10 cellular contexts compared by ENCODE assay signal in the genomic region with DNA sequence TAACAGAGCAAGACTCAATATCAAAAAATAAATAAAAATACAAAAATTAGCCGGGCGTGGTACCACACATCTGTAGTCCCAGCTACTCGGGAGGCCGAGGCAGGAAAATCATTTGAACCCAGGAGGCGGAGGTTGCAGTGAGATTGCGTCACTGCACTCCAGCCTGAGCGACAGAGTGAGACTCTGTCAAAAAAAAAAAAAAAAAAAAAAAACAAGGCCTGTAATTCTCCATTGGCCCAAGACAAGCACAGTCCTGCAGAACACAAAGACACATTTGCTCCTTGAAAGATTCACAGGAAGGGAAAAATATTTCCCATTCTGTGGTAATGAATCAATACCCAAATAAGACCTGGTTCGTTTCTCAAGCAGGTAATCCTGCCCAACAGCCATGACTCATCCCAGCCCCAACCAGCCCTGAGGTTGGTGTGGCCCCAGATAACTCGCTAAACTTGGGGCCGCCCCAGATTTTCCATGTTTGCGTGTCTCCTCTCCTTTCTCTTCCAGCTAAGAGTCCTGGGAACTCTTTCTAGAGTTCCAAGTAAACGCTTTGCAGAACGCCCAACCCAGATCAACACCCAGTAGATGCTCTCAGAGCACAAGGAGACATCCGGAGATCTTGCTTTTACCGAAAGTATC. TPM values are rescaled to one million over a fixed set of nuclear protein-coding genes. Genes with fewer than 3 reads are reported as not detected.
DNase-seq lines count a peak whose midpoint lies in the region; ATAC-seq and TF ChIP-seq lines count a peak whose summit lies in the region.
"Had no signal": no experiment of that assay in that cellular context is flagged by ENCODE, and none has a peak within 500 bp of the region (broad histone marks: within the 10 kb centered on the region; RNA-seq: fewer than 3 reads in every experiment).

No MANE protein-coding gene starts in this region.

- H3K79me2 ChIP-seq in osteoblast (ENCODE audit: insufficient read depth, low read length): no peaks in the 10 kb centered on the region

- H2AFZ ChIP-seq in osteoblast (ENCODE audit: low read length): peak overlapping the region; percentile 20

- no peaks in the 10 kb centered on the region for H4K20me1 ChIP-seq in osteoblast (ENCODE audit: insufficient read depth, low read length)

- no peaks in the 10 kb centered on the region for H3K27me3 ChIP-seq in CD8-positive, alpha-beta T cell (ENCODE audit: insufficient read depth, low read length)
- no peaks in the 10 kb centered on the region for H3K27me3 ChIP-seq in osteoblast (ENCODE audit: insufficient read depth, low read length)
- H3K27me3 ChIP-seq: uterus had no signal

- peaks cover 50% of the 10 kb centered on the region for H3K4me1 Mint-ChIP-seq in CD8-positive, alpha-beta T cell (ENCODE audit: low read depth)

- POLR2A ChIA-PET in CD8-positive, alpha-beta T cell (lab: Charles Lee): interaction anchor here (1.7 kb wide), 1 partner anchor 12 kb away, joined by 3 read pairs; no protein-coding TSS in a partner anchor

- no peaks in the 10 kb centered on the region for H3K27me3 Mint-ChIP-seq in CD8-positive, alpha-beta T cell (ENCODE audit: low read depth)

- H3K36me3 ChIP-seq in CD8-positive, alpha-beta T cell (ENCODE audit: insufficient read depth, low read length): no peaks in the 10 kb centered on the region
- H3K36me3 ChIP-seq in osteoblast (ENCODE audit: insufficient read depth, low read length): no peaks in the 10 kb centered on the region
- H3K36me3 ChIP-seq: uterus had no signal

- H3K4me1 ChIP-seq in CD8-positive, alpha-beta T cell (ENCODE audit: insufficient read depth, low read length): peaks cover 47% of the 10 kb centered on the region
- peaks cover 13% of the 10 kb centered on the region for H3K4me1 ChIP-seq in osteoblast (ENCODE audit: insufficient read depth, low read length)
- H3K4me1 ChIP-seq: uterus had no signal

- TF ChIP-seq CTCF in CD8-positive, alpha-beta T cell (IDR thresholded peaks at IDR 0.05): no peak
- TF ChIP-seq CTCF in osteoblast (IDR thresholded peaks at IDR 0.05; ENCODE audit: extremely low read depth, low read depth, low read length): no peak

- no peaks in the 10 kb centered on the region for H3K9me3 ChIP-seq in CD8-positive, alpha-beta T cell (ENCODE audit: low read length)
- H3K9me3 ChIP-seq in osteoblast (ENCODE audit: low read depth, low read length): no peaks in the 10 kb centered on the region
- H3K9me3 ChIP-seq: uterus had no signal

- H3K4me3 ChIP-seq in CD8-positive, alpha-beta T cell (ENCODE audit: low read depth, low read length): no peak overlapping the region
- H3K4me3 ChIP-seq in osteoblast (ENCODE audit: insufficient read depth, low read length): no peak overlapping the region
- H3K4me3 ChIP-seq: uterus had no signal

- DNase-seq in CD8-positive, alpha-beta T cell: no peak
- DNase-seq in LoVo (ENCODE audit: low spot score): peak; percentile 51
- peak; percentile 68 for DNase-seq in osteoblast (ENCODE audit: insufficient read length, low spot score, missing footprints)
- no peak for DNase-seq in DMS153 treated with DMSO at 0.1 percent for 48 hours (lab: John Stamatoyannopoulos, UW; ENCODE audit: unreplicated experiment)
- DNase-seq in DMS 273 (lab: John Stamatoyannopoulos, UW; ENCODE audit: unreplicated experiment): no peak
- DNase-seq in NCI-H2171 (lab: John Stamatoyannopoulos, UW): no peak
- DNase-seq: endodermal cell, uterus had no signal

- no peak overlapping the region for H3K4me3 Mint-ChIP-seq in CD8-positive, alpha-beta T cell
- H3K4me3 Mint-ChIP-seq: endodermal cell had no signal

- no peak overlapping the region for H3K4me2 ChIP-seq in osteoblast (ENCODE audit: insufficient read depth, low read length)

- ATAC-seq in CD8-positive, alpha-beta T cell: no peak
- ATAC-seq in esophagus mucosa (peak; percentile 91), GM18505 (IDR thresholded peaks at IDR 0.05; ENCODE audit: unreplicated experiment) (no peak)

- no peak overlapping the region for H3K27ac ChIP-seq in CD8-positive, alpha-beta T cell (ENCODE audit: low read depth, low read length)
- H3K27ac ChIP-seq in osteoblast (ENCODE audit: low read depth, low read length): peak overlapping the region; percentile 51
- H3K27ac ChIP-seq: uterus had no signal

- CTCF ChIA-PET in CD8-positive, alpha-beta T cell (lab: Charles Lee): interaction anchor here (1.1 to 1.3 kb wide), 3 partner anchors 10 to 96 kb away, joined by 4 to 6 read pairs (median 6); no protein-coding TSS in a partner anchor

- no peaks in the 10 kb centered on the region for H3K9me3 Mint-ChIP-seq in CD8-positive, alpha-beta T cell
- H3K9me3 Mint-ChIP-seq: endodermal cell had no signal

- TF ChIP-seq POLR2A in GM18505 (IDR thresholded peaks at IDR 0.05; ENCODE audit: borderline replicate concordance, extremely low read depth, insufficient read depth, insufficient read length): no peak

- no peaks in the 10 kb centered on the region for H3K36me3 Mint-ChIP-seq in CD8-positive, alpha-beta T cell

- intact Hi-C loops in CD8-positive, alpha-beta T cell (cut with DNase I, micrococcal nuclease): no loop called here

- H3K27ac Mint-ChIP-seq in CD8-positive, alpha-beta T cell: peak overlapping the region; percentile 53
- H3K27ac Mint-ChIP-seq: endodermal cell had no signal

RNA-seq across cellular contexts. Expression of gene SNN, which starts 40.3 kb away (rescaled TPM):
- 100 to 1,000 TPM; 105 to 107 TPM for total RNA-seq in CD8-positive, alpha-beta T cell
- total RNA-seq in esophagus mucosa: 19.1 TPM
- 13.0 and 13.8 TPM in 2 replicates for total RNA-seq in osteoblast

RNA-seq across cellular contexts. Expression of gene LITAF, which starts 41.2 kb away (rescaled TPM):
- 100 to 1,000 TPM; 543 TPM for total RNA-seq in CD8-positive, alpha-beta T cell
- 36.9 TPM for total RNA-seq in esophagus mucosa
- 33.3 and 38.6 TPM in 2 replicates for total RNA-seq in osteoblast

Comparison
In these comparisons a context has a peak if more than half of its experiments do, and no peak if none do; other contexts are left out.
1. DNase-seq: peak in LoVo (single experiment) and osteoblast (single experiment); none in CD8-positive, alpha-beta T cell (0 of 7), DMS153 treated with DMSO at 0.1 percent for 48 hours (single experiment), DMS 273 (single experiment) and NCI-H2171 (single experiment).
2. RNA of gene LITAF, which starts 41.2 kb away (total RNA-seq): 543 TPM in CD8-positive, alpha-beta T cell; 36.9 TPM in esophagus mucosa (single experiment) and 33.3 to 38.6 TPM in osteoblast; every median in the first group is over 10 times any median in the second.